14 cellular contexts compared by ENCODE assay signal in the genomic region with DNA sequence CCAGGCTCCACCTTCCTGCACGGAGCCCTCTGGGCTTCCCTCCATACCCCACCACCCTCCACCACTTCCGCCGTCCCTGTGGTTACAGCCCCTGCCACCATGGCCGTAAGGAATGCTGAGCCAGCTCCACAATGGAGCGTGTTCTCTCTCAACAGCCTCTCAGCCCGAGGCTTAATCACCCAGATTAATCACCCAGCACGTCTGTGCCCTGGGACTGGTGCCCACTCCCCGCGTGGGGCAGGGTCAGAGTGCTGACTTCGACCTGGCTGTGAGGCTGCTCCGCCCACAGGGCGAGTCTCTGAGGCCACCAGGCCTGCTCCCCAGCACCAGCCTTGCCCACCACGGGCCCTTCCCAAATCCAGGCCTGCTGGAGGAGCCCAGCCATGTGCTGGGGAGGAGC. TPM values are rescaled to one million over a fixed set of nuclear protein-coding genes. Genes with fewer than 3 reads are reported as not detected.
A peak's percentile ranks its signal among the peaks of the same experiment; 100 is the strongest.
DNase-seq lines count a peak whose midpoint lies in the region; TF ChIP-seq lines count a peak whose summit lies in the region.
"Had no signal": no experiment of that assay in that cellular context is flagged by ENCODE, and none has a peak within 500 bp of the region (broad histone marks: within the 10 kb centered on the region; RNA-seq: fewer than 3 reads in every experiment).

No MANE protein-coding gene starts in this region.

- DNase-seq in HCEC 1CT (peak; percentile 64), RPMI7951 (ENCODE audit: low read depth) (peak; percentile 89), fibroblast of peridontal ligament (ENCODE audit: extremely low read depth) (peak; percentile 4), retinal pigment epithelial cell (ENCODE audit: low read depth) (peak; percentile 55), GM19240 (ENCODE audit: insufficient read length, low spot score) (no peak), GDM1 (lab: John Stamatoyannopoulos, UW) (no peak), SIG-M5 treated with dmso at 0.1 percent for 504 hours (lab: John Stamatoyannopoulos, UW; ENCODE audit: unreplicated experiment) (no peak)
- DNase-seq: activated naive CD4-positive, alpha-beta T cell treated with anti-CD3 and anti-CD28 coated beads for 36 hours; cerebellar nuclear complex; COR-L47; NCI-H446 had no signal

- TF ChIP-seq CTCF in retinal pigment epithelial cell (conservative IDR thresholded peaks at IDR 0.05; ENCODE audit: low read depth, low read length), result no peak

- no peak overlapping the region for H3K4me3 ChIP-seq in retinal pigment epithelial cell (ENCODE audit: low read length)
- H3K4me3 ChIP-seq: thyroid gland had no signal

RNA-seq across cellular contexts. Expression of a gene that starts 4.0 kb away (rescaled TPM):
- 0.24 and 0.88 TPM in 2 replicates for total RNA-seq in RPMI7951 (2014; rRNA removed; shearing (Covaris generic))
- total RNA-seq: activated naive CD4-positive, alpha-beta T cell treated with anti-CD3 and anti-CD28 coated beads for 36 hours; endothelial cell of umbilical vein; omental fat pad; thyroid gland had no signal

RNA-seq across cellular contexts. Expression of a gene that starts 14.7 kb away (rescaled TPM):
- total RNA-seq in RPMI7951 (2014; rRNA removed; shearing (Covaris generic)), result not detected in 2 replicates
- total RNA-seq: activated naive CD4-positive, alpha-beta T cell treated with anti-CD3 and anti-CD28 coated beads for 36 hours; endothelial cell of umbilical vein; omental fat pad; thyroid gland had no signal

RNA-seq across cellular contexts. Expression of a gene that starts 36.5 kb away (rescaled TPM):
- not detected in 2 replicates for total RNA-seq in RPMI7951 (2014; rRNA removed; shearing (Covaris generic))

Comparison
In these comparisons a context has a peak if more than half of its experiments do, and no peak if none do; other contexts are left out.
1. DNase-seq: peak in HCEC 1CT (single experiment), RPMI7951 (single experiment), fibroblast of peridontal ligament (single experiment) and retinal pigment epithelial cell (single experiment); none in GM19240 (single experiment), GDM1 (single experiment) and SIG-M5 treated with dmso at 0.1 percent for 504 hours (single experiment).